8 cellular contexts compared by ENCODE assay signal in genomic region chr1:20152599-20152930, GRCh38. TPM values are rescaled to one million over a fixed set of nuclear protein-coding genes. Genes with fewer than 3 reads are reported as not detected.
A peak's percentile ranks its signal among the peaks of the same experiment; 100 is the strongest.
DNase-seq lines count a peak whose midpoint lies in the region; ATAC-seq and TF ChIP-seq lines count a peak whose summit lies in the region.

No MANE protein-coding gene starts in this region.

- no peak for ATAC-seq in activated CD4-positive, alpha-beta T cell treated with anti-CD3 and anti-CD28 coated beads for 36 hours
- peak; percentile 22 for ATAC-seq in stimulated activated effector memory CD8-positive, alpha-beta T cell treated with anti-CD3 and anti-CD28 coated beads, Interleukin-12 subunit alpha, Interleukin-12 subunit beta, amount 100 ng/mL, for 72 hours
- ATAC-seq in HG02623 (IDR thresholded peaks at IDR 0.05; ENCODE audit: unreplicated experiment): no peak

- H3K4me3 Mint-ChIP-seq in activated CD4-positive, alpha-beta T cell treated with anti-CD3 and anti-CD28 coated beads for 36 hours: peak overlapping the region; percentile 48
- peak overlapping the region; percentile 72 for H3K4me3 Mint-ChIP-seq in stimulated activated effector memory CD8-positive, alpha-beta T cell treated with anti-CD3 and anti-CD28 coated beads, Interleukin-12 subunit alpha, Interleukin-12 subunit beta, amount 100 ng/mL, for 72 hours

- no peak for DNase-seq in activated CD4-positive, alpha-beta T cell treated with anti-CD3 and anti-CD28 coated beads for 36 hours
- DNase-seq in activated CD4-positive, alpha-beta T cell treated with anti-CD3 and anti-CD28 coated beads, Interleukin-2, amount 50 U/mL, for 48 hours: no peak
- no peak for DNase-seq in RWPE1 (ENCODE audit: low spot score)
- no peak for DNase-seq in right atrium auricular region (ENCODE audit: low spot score)
- DNase-seq in stimulated activated effector memory CD8-positive, alpha-beta T cell treated with anti-CD3 and anti-CD28 coated beads, Interleukin-12 subunit alpha, Interleukin-12 subunit beta, amount 100 ng/mL, for 72 hours (ENCODE audit: low spot score in 2 of 2): no peak
- no peak for DNase-seq in AG08396 (ENCODE audit: low spot score)
- DNase-seq in KG1 (lab: John Stamatoyannopoulos, UW): no peak

- no peak overlapping the region for H3K27ac Mint-ChIP-seq in activated CD4-positive, alpha-beta T cell treated with anti-CD3 and anti-CD28 coated beads for 36 hours
- peak overlapping the region; percentile 81 for H3K27ac Mint-ChIP-seq in stimulated activated effector memory CD8-positive, alpha-beta T cell treated with anti-CD3 and anti-CD28 coated beads, Interleukin-12 subunit alpha, Interleukin-12 subunit beta, amount 100 ng/mL, for 72 hours

- H3K36me3 Mint-ChIP-seq in activated CD4-positive, alpha-beta T cell treated with anti-CD3 and anti-CD28 coated beads for 36 hours (ENCODE audit: low read depth): no peaks in the 10 kb centered on the region
- no peaks in the 10 kb centered on the region for H3K36me3 Mint-ChIP-seq in stimulated activated effector memory CD8-positive, alpha-beta T cell treated with anti-CD3 and anti-CD28 coated beads, Interleukin-12 subunit alpha, Interleukin-12 subunit beta, amount 100 ng/mL, for 72 hours

- no peak overlapping the region for H3K27ac ChIP-seq in RWPE1
- H3K27ac ChIP-seq in right atrium auricular region: peak overlapping the region; percentile 53

- no peaks in the 10 kb centered on the region for H3K27me3 ChIP-seq in right atrium auricular region

- no peaks in the 10 kb centered on the region for H3K36me3 ChIP-seq in right atrium auricular region

- H3K27me3 Mint-ChIP-seq in activated CD4-positive, alpha-beta T cell treated with anti-CD3 and anti-CD28 coated beads for 36 hours: no peaks in the 10 kb centered on the region

- H3K9me3 Mint-ChIP-seq in activated CD4-positive, alpha-beta T cell treated with anti-CD3 and anti-CD28 coated beads for 36 hours (ENCODE audit: low read depth): no peaks in the 10 kb centered on the region
- no peaks in the 10 kb centered on the region for H3K9me3 Mint-ChIP-seq in stimulated activated effector memory CD8-positive, alpha-beta T cell treated with anti-CD3 and anti-CD28 coated beads, Interleukin-12 subunit alpha, Interleukin-12 subunit beta, amount 100 ng/mL, for 72 hours

- intact Hi-C loops in activated CD4-positive, alpha-beta T cell treated with anti-CD3 and anti-CD28 coated beads for 36 hours (cut with DNase I, micrococcal nuclease): loop anchor here (1.0 to 10.0 kb wide), 9 partner anchors 51 to 492 kb away; partner anchors contain the start of genes OTUD3 (in 1 of the 2) and PLA2G2A (in 1 of the 2)

- peaks cover 9% of the 10 kb centered on the region for H3K4me1 Mint-ChIP-seq in activated CD4-positive, alpha-beta T cell treated with anti-CD3 and anti-CD28 coated beads for 36 hours
- H3K4me1 Mint-ChIP-seq in stimulated activated effector memory CD8-positive, alpha-beta T cell treated with anti-CD3 and anti-CD28 coated beads, Interleukin-12 subunit alpha, Interleukin-12 subunit beta, amount 100 ng/mL, for 72 hours: peaks cover 20% of the 10 kb centered on the region

- CTCF ChIA-PET in activated CD4-positive, alpha-beta T cell treated with anti-CD3 and anti-CD28 coated beads for 36 hours (lab: Charles Lee): interaction anchor here (0.6 to 3.1 kb wide), 13 partner anchors 28 to 271 kb away, joined by 3 to 14 read pairs (median 8); partner anchors contain the start of gene OTUD3
- CTCF ChIA-PET in RWPE1 (lab: Yijun Ruan, JAX): interaction anchor here (0.6 to 2.9 kb wide), 17 partner anchors 9 to 1524 kb away, joined by 3 to 34 read pairs (median 5); no protein-coding TSS in a partner anchor

- H3K4me1 ChIP-seq in right atrium auricular region: peaks cover 0 to 16% of the 10 kb centered on the region in 2 donors

- POLR2A ChIA-PET in activated CD4-positive, alpha-beta T cell treated with anti-CD3 and anti-CD28 coated beads for 36 hours (lab: Charles Lee): no interaction called here
- POLR2A ChIA-PET in RWPE1 (lab: Yijun Ruan, JAX; ENCODE audit: low non-redundant PET): no interaction called here

- TF ChIP-seq CTCF in RWPE1 (conservative IDR thresholded peaks at IDR 0.05; ENCODE audit: low read depth) (peak; percentile 53; the same call in 1 of the 2 replicates), right atrium auricular region (IDR thresholded peaks at IDR 0.05) (peak in 1 of 2 donors; percentile 3)

- peak overlapping the region in 1 of 2 donors; percentile 50 for H3K4me3 ChIP-seq in right atrium auricular region

- H3K9me3 ChIP-seq in right atrium auricular region: no peaks in the 10 kb centered on the region

RNA-seq across cellular contexts. Expression of gene PLA2G2F, which starts 13.4 kb away (rescaled TPM):
- total RNA-seq in activated CD4-positive, alpha-beta T cell treated with anti-CD3 and anti-CD28 coated beads for 36 hours: not detected
- total RNA-seq in right atrium auricular region: not detected

RNA-seq across cellular contexts. Expression of gene PLA2G2D, which starts 33.2 kb away (rescaled TPM):
- not detected for total RNA-seq in activated CD4-positive, alpha-beta T cell treated with anti-CD3 and anti-CD28 coated beads for 36 hours
- total RNA-seq in right atrium auricular region: not detected

RNA-seq across cellular contexts. Expression of gene UBXN10, which starts 33.3 kb away (rescaled TPM):
- under 1 TPM; 0.41 to 0.63 TPM for total RNA-seq in activated CD4-positive, alpha-beta T cell treated with anti-CD3 and anti-CD28 coated beads for 36 hours
- 1 to 10 TPM; 2.7 to 7.3 TPM for total RNA-seq in right atrium auricular region

RNA-seq across cellular contexts. Expression of gene PLA2G2C, which starts 33.8 kb away (rescaled TPM):
- total RNA-seq in activated CD4-positive, alpha-beta T cell treated with anti-CD3 and anti-CD28 coated beads for 36 hours: under 1 TPM; 0.43 to 0.58 TPM
- not detected for total RNA-seq in right atrium auricular region
